ENCODE assay signal across 8 cellular contexts in the genomic region with DNA sequence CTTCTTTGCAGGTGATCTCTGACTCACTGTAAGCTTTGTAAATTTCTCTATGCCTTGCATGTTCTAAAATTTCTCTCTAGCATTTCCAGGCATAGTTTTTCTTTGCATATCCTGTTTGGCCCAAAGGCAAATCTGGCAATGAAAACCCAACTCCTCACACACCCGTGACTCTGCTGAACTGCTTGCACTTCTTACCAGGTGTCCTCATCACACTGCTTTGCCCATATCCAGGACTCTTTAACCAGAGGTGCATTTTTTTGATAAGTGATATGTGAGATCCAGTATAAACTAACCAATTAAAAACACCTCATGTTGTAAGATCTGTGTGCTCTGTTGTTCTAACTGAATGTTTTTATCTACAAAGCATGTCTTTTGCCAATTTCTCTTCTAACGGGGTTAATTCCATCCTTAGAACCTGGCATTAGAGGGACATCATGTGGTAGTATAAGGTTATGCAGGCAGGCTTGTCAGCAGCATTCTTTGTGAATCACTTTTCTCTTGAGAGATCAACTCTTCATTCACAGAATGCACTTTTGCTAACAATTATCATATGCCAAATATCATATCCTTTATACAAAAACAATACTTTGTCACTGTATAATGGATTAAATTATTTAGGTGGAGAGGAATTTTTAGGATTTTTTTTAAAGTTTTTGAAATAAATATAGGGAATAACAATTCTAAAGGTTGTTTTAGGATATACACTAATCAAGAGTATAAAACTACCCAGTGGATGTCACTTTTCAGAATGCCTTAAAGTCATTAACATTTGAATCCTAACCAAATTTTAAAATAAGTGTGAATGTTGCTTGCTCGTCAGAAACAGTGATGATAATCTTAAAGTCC. TPM values are rescaled to one million over a fixed set of nuclear protein-coding genes. Genes with fewer than 3 reads are reported as not detected.
DNase-seq lines count a peak whose midpoint lies in the region; TF ChIP-seq lines count a peak whose summit lies in the region.

No MANE protein-coding gene starts in this region.

- no peak overlapping the region for H3K4me3 ChIP-seq in H7 (ENCODE audit: insufficient read depth, low read depth, low read length)
- peak overlapping the region in 1 of 4 experiments; percentile 4 for H3K4me3 ChIP-seq in fibroblast of lung (replicated peaks in 1 of 4; ENCODE audit: control extremely low read depth in 1 of 4, insufficient read depth in 1 of 4, low read depth in 3 of 4, low read length in 4 of 4)
- no peak overlapping the region for H3K4me3 ChIP-seq in parathyroid adenoma (ENCODE audit: low read depth, low read length)

- TF ChIP-seq CTCF in fibroblast of lung (conservative IDR thresholded peaks at IDR 0.05 in 1 of 2, IDR thresholded peaks at IDR 0.05 in 1 of 2; ENCODE audit: low read depth in 1 of 2, low read length in 2 of 2) (peak; percentile 77 to 92), parathyroid adenoma (IDR thresholded peaks at IDR 0.05) (peak; percentile 48)

- intact Hi-C loops in activated naive CD4-positive, alpha-beta T cell treated with anti-CD3 and anti-CD28 coated beads for 36 hours (cut with micrococcal nuclease): loop anchor here (1.0 kb wide), 3 partner anchors 75 to 1518 kb away; a partner anchor contains a TSS

- H3K9me3 ChIP-seq in fibroblast of lung (ENCODE audit: control insufficient read depth, insufficient read depth, low read depth, low read length) (no peaks in the 10 kb centered on the region), parathyroid adenoma (ENCODE audit: control insufficient read depth, low read length) (no peaks in the 10 kb centered on the region)

- no peaks in the 10 kb centered on the region for H4K20me1 ChIP-seq in fibroblast of lung (ENCODE audit: control insufficient read depth, extremely low read depth, insufficient read depth, low read length)

- H3K79me2 ChIP-seq in fibroblast of lung (ENCODE audit: control insufficient read depth, insufficient read depth, low read length) (no peaks in the 10 kb centered on the region), parathyroid adenoma (no peaks in the 10 kb centered on the region)

- H3K9ac ChIP-seq in fibroblast of lung (ENCODE audit: insufficient read depth, low read length) (no peak overlapping the region), parathyroid adenoma (no peak overlapping the region)

- H3K4me2 ChIP-seq in fibroblast of lung (ENCODE audit: extremely low read depth, insufficient read depth, low read length) (no peak overlapping the region), parathyroid adenoma (ENCODE audit: low read length) (no peak overlapping the region)

- no peaks in the 10 kb centered on the region for H3K4me1 Mint-ChIP-seq in activated naive CD4-positive, alpha-beta T cell treated with anti-CD3 and anti-CD28 coated beads for 36 hours (ENCODE audit: low read depth)

- H3K4me3 Mint-ChIP-seq in activated naive CD4-positive, alpha-beta T cell treated with anti-CD3 and anti-CD28 coated beads for 36 hours: no peak overlapping the region

- no peak overlapping the region for H3K27ac Mint-ChIP-seq in activated naive CD4-positive, alpha-beta T cell treated with anti-CD3 and anti-CD28 coated beads for 36 hours

- CTCF ChIA-PET in activated naive CD4-positive, alpha-beta T cell treated with anti-CD3 and anti-CD28 coated beads for 36 hours (lab: Charles Lee): interaction anchor here (0.7 kb wide), 1 partner anchor 12 kb away, joined by 3 read pairs; no protein-coding TSS in a partner anchor

- H3K4me1 ChIP-seq in fibroblast of lung (ENCODE audit: control insufficient read depth, extremely low read depth, insufficient read depth, low read length) (no peaks in the 10 kb centered on the region), parathyroid adenoma (no peaks in the 10 kb centered on the region)

- H3K27me3 ChIP-seq in H7 (ENCODE audit: control insufficient read depth, insufficient read depth, low read length) (no peaks in the 10 kb centered on the region), fibroblast of lung (ENCODE audit: control insufficient read depth, insufficient read depth, low read length) (no peaks in the 10 kb centered on the region), parathyroid adenoma (ENCODE audit: control insufficient read depth, insufficient read depth, low read length) (no peaks in the 10 kb centered on the region)

- no peaks in the 10 kb centered on the region for H3K36me3 Mint-ChIP-seq in activated naive CD4-positive, alpha-beta T cell treated with anti-CD3 and anti-CD28 coated beads for 36 hours (ENCODE audit: low read depth)

- H2AFZ ChIP-seq in fibroblast of lung (ENCODE audit: low read length): no peak overlapping the region
- H2AFZ ChIP-seq in parathyroid adenoma: no peak overlapping the region

- no peaks in the 10 kb centered on the region for H3K9me3 Mint-ChIP-seq in activated naive CD4-positive, alpha-beta T cell treated with anti-CD3 and anti-CD28 coated beads for 36 hours

- H3K27ac ChIP-seq in fibroblast of lung (ENCODE audit: insufficient read depth, low read length): no peak overlapping the region
- H3K27ac ChIP-seq in parathyroid adenoma: no peak overlapping the region

- H3K27me3 Mint-ChIP-seq in activated naive CD4-positive, alpha-beta T cell treated with anti-CD3 and anti-CD28 coated beads for 36 hours (ENCODE audit: low read depth): no peaks in the 10 kb centered on the region

- H3K36me3 ChIP-seq in H7 (replicated peaks; ENCODE audit: control insufficient read depth, insufficient read depth, low read length) (no peaks in the 10 kb centered on the region), fibroblast of lung (ENCODE audit: control insufficient read depth, insufficient read depth, low read length) (no peaks in the 10 kb centered on the region), parathyroid adenoma (ENCODE audit: control insufficient read depth, insufficient read depth, low read length) (no peaks in the 10 kb centered on the region)

- DNase-seq in activated naive CD4-positive, alpha-beta T cell treated with anti-CD3 and anti-CD28 coated beads for 36 hours: peak; percentile 11
- no peak for DNase-seq in activated naive CD4-positive, alpha-beta T cell (lab: John Stamatoyannopoulos, UW)
- DNase-seq in H7 (peak; percentile 30), Kasumi-1 (lab: John Stamatoyannopoulos, UW) (peak; percentile 76 to 86), SK-N-DZ (ENCODE audit: low spot score) (peak; percentile 43), fibroblast of lung (ENCODE audit: low read depth in 2 of 2) (peak; percentile 58 to 79), HuH-7.5 (ENCODE audit: low spot score) (no peak)

RNA-seq across cellular contexts. Expression of a gene that starts 20.8 kb away (rescaled TPM):
- total RNA-seq in activated naive CD4-positive, alpha-beta T cell treated with anti-CD3 and anti-CD28 coated beads for 36 hours: 10 to 100 TPM; 35.5 to 41.3 TPM
- total RNA-seq in H7 (2014; rRNA removed; shearing (Covaris generic)): 18.6 and 26.9 TPM in 2 replicates
- polyA plus RNA-seq in SK-N-DZ (2014; cell fraction: cytosol; rRNA removed): 32.8 and 35.8 TPM in 2 replicates
- polyA plus RNA-seq in SK-N-DZ (2014; cell fraction: nucleus; rRNA removed): 142 and 164 TPM in 2 replicates
- 98.1 and 107 TPM in 2 replicates for total RNA-seq in fibroblast of lung
- 59.5 and 107 TPM in 2 replicates for polyA plus RNA-seq in fibroblast of lung
- 38.8 and 52.6 TPM in 2 replicates for polyA plus RNA-seq in fibroblast of lung (2012)
- 8.9 and 20.5 TPM in 2 replicates for polyA minus RNA-seq in fibroblast of lung (ENCODE audit: low replicate concordance)

Comparison
In these comparisons a context has a peak if more than half of its experiments do, and no peak if none do; other contexts are left out.
1. DNase-seq: peak in activated naive CD4-positive, alpha-beta T cell treated with anti-CD3 and anti-CD28 coated beads for 36 hours (single experiment), H7 (single experiment), Kasumi-1 (2 of 2), SK-N-DZ (single experiment) and fibroblast of lung (2 of 2); none in activated naive CD4-positive, alpha-beta T cell (0 of 4) and HuH-7.5 (single experiment).